In genomic region chr2:45771251-45771650, GRCh38 we compare ENCODE assay signal across 10 cellular contexts.
DNase-seq lines count a peak whose midpoint lies in the region; ATAC-seq and TF ChIP-seq lines count a peak whose summit lies in the region.
"Had no signal": no experiment of that assay in that cellular context is flagged by ENCODE, and none has a peak within 500 bp of the region (broad histone marks: within the 10 kb centered on the region; RNA-seq: fewer than 3 reads in every experiment).

No MANE protein-coding gene starts in this region.

- H3K4me1 ChIP-seq in esophagus muscularis mucosa (peaks cover 27 to 63% (median 40%) of the 10 kb centered on the region in 4 donors), neuronal stem cell (ENCODE audit: control insufficient read depth in 2 of 2, insufficient read depth in 1 of 2, low read depth in 1 of 2, low read length in 2 of 2) (peaks cover 18 to 22% of the 10 kb centered on the region in 2 donors), foreskin keratinocyte (no peaks in the 10 kb centered on the region)

- no peak overlapping the region for H4K8ac ChIP-seq in neuronal stem cell (ENCODE audit: low read depth, low read length)

- WGBS in esophagus muscularis mucosa, result 13% methylated on average over 10 of the region's 10 CpGs
- no CpG with 5 or more reads among the region's 10 CpGs for WGBS in neuronal stem cell (ENCODE audit: extremely low coverage in 2 of 2, insufficient read length in 2 of 2, insufficient replicate concordance in 1 of 2), 2 donors

- H2AK5ac ChIP-seq in neuronal stem cell (ENCODE audit: low read depth, low read length), result no peak overlapping the region

- H3K27ac ChIP-seq in esophagus muscularis mucosa (replicated peaks in 1 of 4), result peak overlapping the region; percentile 77 to 87 (median 81)
- peak overlapping the region; percentile 65 for H3K27ac ChIP-seq in neuronal stem cell (replicated peaks; ENCODE audit: low read length)
- no peak overlapping the region for H3K27ac ChIP-seq in foreskin keratinocyte

- H2BK5ac ChIP-seq in neuronal stem cell (ENCODE audit: low read length), result no peak overlapping the region

- no peak overlapping the region for H2BK120ac ChIP-seq in neuronal stem cell (ENCODE audit: low read depth, low read length)

- no peak overlapping the region for H4K91ac ChIP-seq in neuronal stem cell (ENCODE audit: low read depth, low read length, poor library complexity)

- H3K36me3 ChIP-seq in esophagus muscularis mucosa (no peaks in the 10 kb centered on the region), neuronal stem cell (replicated peaks in 1 of 2; ENCODE audit: control insufficient read depth in 2 of 2, insufficient read depth in 2 of 2, low read length in 2 of 2) (no peaks in the 10 kb centered on the region)

- H3K9me3 ChIP-seq in esophagus muscularis mucosa, result no peaks in the 10 kb centered on the region
- H3K9me3 ChIP-seq in neuronal stem cell (replicated peaks in 1 of 2; ENCODE audit: control insufficient read depth in 2 of 2, insufficient read depth in 1 of 2, low read depth in 1 of 2, low read length in 2 of 2), result no peaks in the 10 kb centered on the region

- peak overlapping the region; percentile 16 for H2BK12ac ChIP-seq in neuronal stem cell (ENCODE audit: low read length)

- H3K4me3 ChIP-seq in esophagus muscularis mucosa, result peak overlapping the region; percentile 38 to 50 (median 40)
- H3K4me3 ChIP-seq in neuronal stem cell (ENCODE audit: low read length in 2 of 2), result no peak overlapping the region

- no peak overlapping the region for H2BK15ac ChIP-seq in neuronal stem cell (ENCODE audit: low read length)

- TF ChIP-seq CTCF in esophagus muscularis mucosa (IDR thresholded peaks at IDR 0.05), result no peak
- no peak for TF ChIP-seq CTCF in foreskin keratinocyte (conservative IDR thresholded peaks at IDR 0.05)

- peak overlapping the region; percentile 25 for H3K14ac ChIP-seq in neuronal stem cell (ENCODE audit: low read length)

- no peak for ATAC-seq in foreskin keratinocyte
- no peak for ATAC-seq in activated CD4-positive, CD25-positive, alpha-beta regulatory T cell treated with anti-CD3 and anti-CD28 coated beads, Interleukin-2, amount 50 U/mL, for 24 hours

- no peak for TF ChIP-seq EP300 in esophagus muscularis mucosa (IDR thresholded peaks at IDR 0.05)

- peak overlapping the region; percentile 38 for H3K9ac ChIP-seq in neuronal stem cell (ENCODE audit: low read depth, low read length, poor library complexity)

- no peak overlapping the region for H3K4ac ChIP-seq in neuronal stem cell (ENCODE audit: low read length)

- H3K27me3 ChIP-seq in esophagus muscularis mucosa, result no peaks in the 10 kb centered on the region
- H3K27me3 ChIP-seq in neuronal stem cell (ENCODE audit: control insufficient read depth in 3 of 3, insufficient read depth in 3 of 3, low read depth in 1 of 3, low read length in 3 of 3), result no peaks in the 10 kb centered on the region
- peaks cover 7% of the 10 kb centered on the region for H3K27me3 ChIP-seq in foreskin keratinocyte

- H3K79me1 ChIP-seq in neuronal stem cell (ENCODE audit: low read depth, low read length), result no peaks in the 10 kb centered on the region

- H3K18ac ChIP-seq in neuronal stem cell (ENCODE audit: low read length), result peak overlapping the region; percentile 23

- peak overlapping the region; percentile 46 for H2AFZ ChIP-seq in neuronal stem cell (ENCODE audit: low read length)

- DNase-seq in DMS 273 treated with DMSO at 0.1 percent for 48 hours (lab: John Stamatoyannopoulos, UW), result peak; percentile 60
- peak; percentile 38 for DNase-seq in NCI-H510A treated with DMSO at 0.1 percent for 48 hours (lab: John Stamatoyannopoulos, UW)
- no peak for DNase-seq in esophagus muscularis mucosa (ENCODE audit: extremely low spot score)
- peak; percentile 35 for DNase-seq in neuronal stem cell (ENCODE audit: low spot score)
- DNase-seq in activated CD4-positive, CD25-positive, alpha-beta regulatory T cell (lab: John Stamatoyannopoulos, UW), result no peak
- no peak for DNase-seq in activated CD8-positive, alpha-beta memory T cell treated with anti-CD3 and anti-CD28 coated beads for 24 hours
- no peak for DNase-seq in foreskin keratinocyte
- DNase-seq: activated naive CD4-positive, alpha-beta T cell treated with anti-CD3 and anti-CD28 coated beads, Interleukin-2, amount 50 U/mL, for 16 hours; KG1 had no signal

- intact Hi-C loops in esophagus muscularis mucosa (cut with DNase I), result no loop called here

- no peak overlapping the region for H3K23ac ChIP-seq in neuronal stem cell (ENCODE audit: low read depth, low read length, poor library complexity)

- TF ChIP-seq POLR2A in esophagus muscularis mucosa (IDR thresholded peaks at IDR 0.05; ENCODE audit: low read depth), result no peak

- H3K4me2 ChIP-seq in neuronal stem cell (ENCODE audit: insufficient read depth, low read length, poor library complexity, severe bottlenecking), result peak overlapping the region; percentile 27

Comparison
In these comparisons a context has a peak if more than half of its experiments do, and no peak if none do; other contexts are left out.
1. DNase-seq: peak in DMS 273 treated with DMSO at 0.1 percent for 48 hours (single experiment), NCI-H510A treated with DMSO at 0.1 percent for 48 hours (single experiment) and neuronal stem cell (single experiment); none in esophagus muscularis mucosa (single experiment), activated CD4-positive, CD25-positive, alpha-beta regulatory T cell (0 of 4), activated CD8-positive, alpha-beta memory T cell treated with anti-CD3 and anti-CD28 coated beads for 24 hours (single experiment) and foreskin keratinocyte (0 of 2).
2. H3K4me3 ChIP-seq: peak in esophagus muscularis mucosa (4 of 4); none in neuronal stem cell (0 of 2).